ENCODE assay signal across 25 cellular contexts in genomic region chr11:18770479-18771125, GRCh38. TPM values are rescaled to one million over a fixed set of nuclear protein-coding genes. Genes with fewer than 3 reads are reported as not detected.
DNase-seq lines count a peak whose midpoint lies in the region; ATAC-seq, FAIRE-seq and TF ChIP-seq lines count a peak whose summit lies in the region.
"Had no signal": no experiment of that assay in that cellular context is flagged by ENCODE, and none has a peak within 500 bp of the region (broad histone marks: within the 10 kb centered on the region; RNA-seq: fewer than 3 reads in every experiment).

No MANE protein-coding gene starts in this region.

- BruUV-seq in GM12878 (replicated peaks; lab: Mats Ljungman, UMichigan): no TSS peak

- intact Hi-C loops in GM12878 (cut with micrococcal nuclease; ENCODE audit: unreplicated experiment): no loop called here

- peaks cover 32 to 37% of the 10 kb centered on the region in 2 donors for H3K4me1 Mint-ChIP-seq in stimulated activated naive B cell treated with anti-CD40 and anti-IgM and Interleukin-4, amounts not matched to agents 10 μg/mL and 1 μg/mL and 100 μg/mL, for 72 hours

- H3K4me3 Mint-ChIP-seq in stimulated activated naive B cell treated with anti-CD40 and anti-IgM and Interleukin-4, amounts not matched to agents 10 μg/mL and 1 μg/mL and 100 μg/mL, for 72 hours: no peak overlapping the region
- H3K4me3 Mint-ChIP-seq: CD4-positive, alpha-beta T cell; GM23338 had no signal

- ATAC-seq in HG02763 (IDR thresholded peaks at IDR 0.05; ENCODE audit: unreplicated experiment) (peak; percentile 27), GM12878 (peak; percentile 22), HG02970 (IDR thresholded peaks at IDR 0.05; ENCODE audit: low FRiP score, unreplicated experiment) (no peak), GM18505 (IDR thresholded peaks at IDR 0.05; ENCODE audit: unreplicated experiment) (no peak)
- ATAC-seq in stimulated activated naive B cell treated with anti-CD40 and anti-IgM and Interleukin-4, amounts not matched to agents 10 μg/mL and 1 μg/mL and 100 μg/mL, for 72 hours (replicated peaks): no peak
- ATAC-seq: HCT116, HepG2, Right ventricle myocardium inferior had no signal

- H3K4me3 ChIP-seq in GM12878: no peak overlapping the region
- H3K4me3 ChIP-seq: GM23338, Peyer's patch, SK-N-MC had no signal

- H3K36me3 Mint-ChIP-seq in stimulated activated naive B cell treated with anti-CD40 and anti-IgM and Interleukin-4, amounts not matched to agents 10 μg/mL and 1 μg/mL and 100 μg/mL, for 72 hours: peaks cover 0 to 3% of the 10 kb centered on the region in 2 donors

- TF ChIP-seq POLR2A in GM12878 (IDR thresholded peaks at IDR 0.05; ENCODE audit: low read depth, low read length) (no peak), GM18505 (IDR thresholded peaks at IDR 0.05; ENCODE audit: borderline replicate concordance, extremely low read depth, insufficient read depth, insufficient read length) (no peak)

- no peaks in the 10 kb centered on the region; the same call in 2 of the 3 replicates for H3K9me3 ChIP-seq in GM12878 (replicated peaks; ENCODE audit: control insufficient read depth, insufficient read depth, low read length)
- H3K9me3 ChIP-seq: BE2C, Peyer's patch had no signal

- in situ Hi-C loops in GM12878 (cut with MboI): no loop called here

- H3K4me1 ChIP-seq in GM12878 (ENCODE audit: control insufficient read depth, insufficient read depth, low read length): peaks cover 38% of the 10 kb centered on the region
- H3K4me1 ChIP-seq: BE2C, Peyer's patch had no signal

- H4K20me1 ChIP-seq in GM12878 (ENCODE audit: control insufficient read depth, insufficient read depth): no peaks in the 10 kb centered on the region

- no peaks in the 10 kb centered on the region for H3K27me3 ChIP-seq in GM12878 (replicated peaks in 1 of 2; ENCODE audit: control insufficient read depth in 2 of 2, insufficient read depth in 2 of 2, low read length in 1 of 2)
- H3K27me3 ChIP-seq: BE2C, Peyer's patch had no signal

- H3K36me3 ChIP-seq in GM12878 (ENCODE audit: control insufficient read depth in 2 of 2, insufficient read depth in 2 of 2, low read length in 1 of 2): no peaks in the 10 kb centered on the region
- H3K36me3 ChIP-seq: BE2C, Peyer's patch had no signal

- no peaks in the 10 kb centered on the region for H3K79me2 ChIP-seq in GM12878 (ENCODE audit: control insufficient read depth, insufficient read depth, low read length)

- no peaks in the 10 kb centered on the region for H3K9me3 Mint-ChIP-seq in stimulated activated naive B cell treated with anti-CD40 and anti-IgM and Interleukin-4, amounts not matched to agents 10 μg/mL and 1 μg/mL and 100 μg/mL, for 72 hours
- H3K9me3 Mint-ChIP-seq: CD4-positive, alpha-beta T cell; GM23338 had no signal

- peak overlapping the region; percentile 7 for H3K27ac Mint-ChIP-seq in stimulated activated naive B cell treated with anti-CD40 and anti-IgM and Interleukin-4, amounts not matched to agents 10 μg/mL and 1 μg/mL and 100 μg/mL, for 72 hours
- H3K27ac Mint-ChIP-seq: CD4-positive, alpha-beta T cell; GM23338 had no signal

- no peak for TF ChIP-seq RAD21 in GM12878 (IDR thresholded peaks at IDR 0.05; ENCODE audit: insufficient read depth, low read depth, low read length)

- CTCF ChIA-PET in GM12878 (lab: Yijun Ruan, JAX): interaction anchor here (0.8 to 24.2 kb wide), 11 partner anchors 9 to 527 kb away, joined by 3 to 494 read pairs (median 7); partner anchors contain the start of gene IGSF22

- WGBS in GM12878 (ENCODE audit: insufficient coverage, insufficient replicate concordance, low lambda C conversion rate, missing lambda C conversion rate): 47% methylated on average over 11 of the region's 11 CpGs

- DNase-seq in DMS53 (lab: John Stamatoyannopoulos, UW): peak; percentile 17
- no peak for DNase-seq in DMS53 treated with DMSO at 0.1 percent for 48 hours (lab: John Stamatoyannopoulos, UW; ENCODE audit: unreplicated experiment)
- DNase-seq in GM12878 (ENCODE audit: low read depth, low spot score): no peak
- DNase-seq in stimulated activated naive B cell treated with anti-CD40 and anti-IgM and Interleukin-4, amounts not matched to agents 10 μg/mL and 1 μg/mL and 100 μg/mL, for 72 hours: no peak
- DNase-seq in DMS79 treated with DMSO at 0.1 percent for 48 hours (lab: John Stamatoyannopoulos, UW): no peak
- DNase-seq: BE2C; CD4-positive, alpha-beta T cell; DMS79; NCI-H1092 treated with DMSO at 0.1 percent for 48 hours; NCI-H2081 treated with DMSO at 0.1 percent for 48 hours; NCI-H510A treated with DMSO at 0.1 percent for 48 hours; NCI-H82; Peyer's patch had no signal

- POLR2A ChIA-PET in GM12878 (lab: Charles Lee): interaction anchor here (0.8 to 1.5 kb wide), 2 partner anchors 9 to 24 kb away, joined by 3 to 5 read pairs; no protein-coding TSS in a partner anchor

- H2AFZ ChIP-seq in GM12878 (ENCODE audit: control insufficient read depth, low read depth, low read length): no peak overlapping the region
- H2AFZ ChIP-seq: GM23338 had no signal

- H3K4me2 ChIP-seq in GM12878 (ENCODE audit: control insufficient read depth, insufficient read depth): peak overlapping the region; percentile 40
- H3K4me2 ChIP-seq: GM23338 had no signal

- RAD21 ChIA-PET in GM12878 (lab: Charles Lee; ENCODE audit: unreplicated experiment): interaction anchor here (0.6 to 2.9 kb wide), 3 partner anchors 49 to 527 kb away, joined by 3 to 13 read pairs (median 3); partner anchors contain the start of gene LDHA

- H3K27me3 Mint-ChIP-seq in stimulated activated naive B cell treated with anti-CD40 and anti-IgM and Interleukin-4, amounts not matched to agents 10 μg/mL and 1 μg/mL and 100 μg/mL, for 72 hours: peaks cover 21 to 23% of the 10 kb centered on the region in 2 donors

- FAIRE-seq in GM12878 (lab: Jason Lieb, UNC): no peak
- FAIRE-seq: HepG2 had no signal

- no peak for TF ChIP-seq CTCF in GM12878 (IDR thresholded peaks at IDR 0.05 in 2 of 3, conservative IDR thresholded peaks at IDR 0.05 in 1 of 3; ENCODE audit: control insufficient read depth in 2 of 3, extremely low read depth in 1 of 3, insufficient read depth in 1 of 3, low read depth in 3 of 3, low read length in 3 of 3)

- SMC1A ChIA-PET in GM12878 (lab: Charles Lee; ENCODE audit: uncharacterized antibody, unreplicated experiment): interaction anchor here (1.0 to 1.9 kb wide), 5 partner anchors 9 to 40 kb away, joined by 3 to 5 read pairs (median 4); no protein-coding TSS in a partner anchor

- no peak overlapping the region for H3K9ac ChIP-seq in GM12878 (ENCODE audit: control insufficient read depth, insufficient read depth, low read length)

- H3K27ac ChIP-seq in GM12878 (ENCODE audit: control insufficient read depth, insufficient read depth): no peak overlapping the region
- H3K27ac ChIP-seq: 22Rv1, Peyer's patch, SK-N-MC had no signal

- peak; percentile 30 to 35; a peak in 1 of 4 replicates for TF ChIP-seq EP300 in GM12878 (IDR thresholded peaks at IDR 0.05; ENCODE audit: borderline replicate concordance in 1 of 2, control insufficient read depth in 1 of 2, low read depth in 2 of 2, low read length in 2 of 2)

TF ChIP-seq in GM12878, 131 proteins besides CTCF, POLR2A, EP300 and RAD21 (continues in another document):
- TF ChIP-seq NR2F1 (conservative IDR thresholded peaks at IDR 0.05) (peak; percentile 81), NFIC (IDR thresholded peaks at IDR 0.05; ENCODE audit: low read depth, low read length) (0 out of 2 replicates have a peak, but pooled peaks have one; percentile 11), IKZF1 (conservative IDR thresholded peaks at IDR 0.05) (peak; percentile 4), CHD2 (IDR thresholded peaks at IDR 0.05; ENCODE audit: borderline replicate concordance, low read depth, low read length) (no peak)

RNA-seq across cellular contexts. Expression of gene PTPN5, which starts 21.0 kb away (rescaled TPM):
- total RNA-seq in GM12878 (2013; cell fraction: nucleolus; rRNA removed): not detected in 2 replicates
- not detected in 2 replicates for total RNA-seq in GM12878 (2014; rRNA removed)
- total RNA-seq in GM12878 (2014; rRNA removed; fragmentation: Illumina TruSeq; extraction: Trizol): not detected in 2 replicates
- not detected in 2 replicates for total RNA-seq in GM12878 (2021)
- polyA plus RNA-seq in GM12878 (2011; ENCODE audit: low read depth): not detected
- 0.04 TPM in 2 replicates for polyA plus RNA-seq in GM12878 (2011; rRNA removed)
- polyA plus RNA-seq in GM12878 (2011; cell fraction: cytosol; rRNA removed): 0.01 and 0.03 TPM in 2 replicates
- polyA plus RNA-seq in GM12878 (2011; cell fraction: nucleus; rRNA removed): 0.13 and 0.15 TPM in 2 replicates
- not detected in 2 replicates for polyA plus RNA-seq in GM12878 (2012)
- 0.06 TPM in 1 of 2 replicates, not detected in the other for polyA plus RNA-seq in GM12878 (2014; fragmentation: Illumina TruSeq; extraction: Trizol)
- not detected for polyA plus RNA-seq in GM12878 (2014; fragmentation: Nextera tagmentation; extraction: Ambion mirVana)
- polyA plus RNA-seq in GM12878 (2014; rRNA removed): not detected in 2 replicates
- polyA plus RNA-seq in GM12878 (2016; fragmentation: Nextera tagmentation; extraction: Ambion mirVana): under 1 TPM in 1 of 2 experiments, not detected in 1; 0.05 TPM
- not detected in 2 replicates for polyA minus RNA-seq in GM12878 (2011; rRNA and poly(A)+ RNA removed)
- not detected in 2 replicates for polyA minus RNA-seq in GM12878 (2011; cell fraction: cytosol; rRNA and poly(A)+ RNA removed)
- not detected in 2 replicates for polyA minus RNA-seq in GM12878 (2011; cell fraction: nucleus; rRNA and poly(A)+ RNA removed)
- total RNA-seq: CD4-positive, alpha-beta T cell; G401; HepG2; MCF 10A had no signal
- polyA plus RNA-seq: AG04450, HepG2 had no signal

RNA-seq across cellular contexts. Expression of gene IGSF22, which starts 44.6 kb away (rescaled TPM):
- not detected in 2 replicates for total RNA-seq in GM12878 (2013; cell fraction: nucleolus; rRNA removed)
- not detected in 2 replicates for total RNA-seq in GM12878 (2014; rRNA removed)
- total RNA-seq in GM12878 (2014; rRNA removed; fragmentation: Illumina TruSeq; extraction: Trizol): not detected in 2 replicates
- total RNA-seq in GM12878 (2021): not detected in 2 replicates
- not detected for polyA plus RNA-seq in GM12878 (2011; ENCODE audit: low read depth)
- not detected in 2 replicates for polyA plus RNA-seq in GM12878 (2011; rRNA removed)
- 0.01 TPM in 1 of 2 replicates, not detected in the other for polyA plus RNA-seq in GM12878 (2011; cell fraction: cytosol; rRNA removed)
- polyA plus RNA-seq in GM12878 (2011; cell fraction: nucleus; rRNA removed): not detected in 2 replicates
- 0.14 and 0.36 TPM in 2 replicates for polyA plus RNA-seq in GM12878 (2012)
- polyA plus RNA-seq in GM12878 (2014; fragmentation: Illumina TruSeq; extraction: Trizol): not detected in 2 replicates
- under 1 TPM; 0.02 to 0.18 TPM for polyA plus RNA-seq in GM12878 (2014; fragmentation: Nextera tagmentation; extraction: Ambion mirVana)
- polyA plus RNA-seq in GM12878 (2014; rRNA removed): not detected in 2 replicates
- not detected for polyA plus RNA-seq in GM12878 (2016; fragmentation: Nextera tagmentation; extraction: Ambion mirVana)
- polyA minus RNA-seq in GM12878 (2011; rRNA and poly(A)+ RNA removed): not detected in 2 replicates
- not detected in 2 replicates for polyA minus RNA-seq in GM12878 (2011; cell fraction: cytosol; rRNA and poly(A)+ RNA removed)
- not detected in 2 replicates for polyA minus RNA-seq in GM12878 (2011; cell fraction: nucleus; rRNA and poly(A)+ RNA removed)
- total RNA-seq: G401, GM23338, HepG2, MCF 10A, Peyer's patch had no signal
- polyA plus RNA-seq: AG04450, HepG2 had no signal

Comparison
In these comparisons a context has a peak if more than half of its experiments do, and no peak if none do; other contexts are left out.
1. ATAC-seq: peak in HG02763 (single experiment) and GM12878 (single experiment); none in stimulated activated naive B cell treated with anti-CD40 and anti-IgM and Interleukin-4, amounts not matched to agents 10 μg/mL and 1 μg/mL and 100 μg/mL, for 72 hours (0 of 2), HG02970 (single experiment) and GM18505 (single experiment).